Comparison of ENCODE assay signal across 11 cellular contexts in the genomic region with DNA sequence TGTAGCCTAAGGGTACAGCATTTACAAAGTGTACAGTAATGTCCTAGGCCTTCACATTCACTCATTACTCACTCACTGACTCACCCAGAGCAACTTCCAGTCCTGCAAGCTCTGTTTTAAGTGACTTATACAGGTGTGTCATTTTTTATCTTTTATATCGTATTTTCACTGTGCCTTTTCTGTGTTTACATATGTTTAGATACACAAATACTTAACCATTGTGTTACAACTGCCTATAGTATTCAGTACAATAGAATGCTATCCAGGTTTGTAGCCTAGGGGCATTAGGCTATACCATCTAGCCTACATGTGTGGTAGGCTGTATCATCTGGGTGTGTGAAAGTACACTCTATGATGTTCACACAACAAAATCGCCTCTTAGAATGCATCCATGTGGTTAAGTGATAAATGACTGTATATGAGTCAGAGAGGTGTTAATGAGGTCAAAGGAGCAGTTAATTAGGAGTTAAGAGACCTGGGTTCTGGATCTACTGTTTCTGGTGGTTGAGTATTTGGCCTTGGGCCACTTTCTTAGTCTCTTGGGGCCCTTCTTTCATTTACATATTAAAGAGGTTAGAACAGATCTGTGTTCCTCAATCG.
A peak's percentile ranks its signal among the peaks of the same experiment; 100 is the strongest.
DNase-seq lines count a peak whose midpoint lies in the region; ATAC-seq, FAIRE-seq and TF ChIP-seq lines count a peak whose summit lies in the region.
"Had no signal": no experiment of that assay in that cellular context is flagged by ENCODE, and none has a peak within 500 bp of the region (broad histone marks: within the 10 kb centered on the region; RNA-seq: fewer than 3 reads in every experiment).

No MANE protein-coding gene starts in this region.

- intact Hi-C loops in activated CD4-positive, alpha-beta T cell treated with anti-CD3 and anti-CD28 coated beads for 36 hours (cut with DNase I, micrococcal nuclease), result no loop called here

- H3K36me3 Mint-ChIP-seq in activated CD4-positive, alpha-beta T cell treated with anti-CD3 and anti-CD28 coated beads for 36 hours (ENCODE audit: low read depth), result no peaks in the 10 kb centered on the region
- H3K36me3 Mint-ChIP-seq in activated CD4-positive, alpha-beta T cell treated with anti-CD3 and anti-CD28 coated beads, Interleukin-2, amount 10 ng/mL, durations not matched to agents 7 days and 5 days (ENCODE audit: low read depth), result no peaks in the 10 kb centered on the region

- H3K27ac Mint-ChIP-seq in activated CD4-positive, alpha-beta T cell treated with anti-CD3 and anti-CD28 coated beads for 36 hours, result no peak overlapping the region
- no peak overlapping the region for H3K27ac Mint-ChIP-seq in activated CD4-positive, alpha-beta T cell treated with anti-CD3 and anti-CD28 coated beads, Interleukin-2, amount 10 ng/mL, durations not matched to agents 7 days and 5 days

- TF ChIP-seq CTCF in epithelial cell of proximal tubule (conservative IDR thresholded peaks at IDR 0.05; ENCODE audit: low read depth, low read length), result no peak

- DNase-seq in activated CD4-positive, alpha-beta T cell treated with anti-CD3 and anti-CD28 coated beads for 36 hours, result no peak
- no peak for DNase-seq in activated CD4-positive, alpha-beta T cell treated with anti-CD3 and anti-CD28 coated beads, Interleukin-2, amount 10 ng/mL, durations not matched to agents 7 days and 5 days
- peak; percentile 94 for DNase-seq in NCI-H345 (lab: John Stamatoyannopoulos, UW)
- DNase-seq in epithelial cell of proximal tubule (ENCODE audit: low read depth), result peak; percentile 88
- no peak for DNase-seq in urothelium cell line (ENCODE audit: low spot score)
- DNase-seq in mucosa of gallbladder (ENCODE audit: low spot score), result no peak
- DNase-seq in AG08396 (ENCODE audit: low spot score), result no peak
- DNase-seq: anterior cingulate cortex, BE2C, glutamatergic neuron had no signal

- CTCF ChIA-PET in activated CD4-positive, alpha-beta T cell treated with anti-CD3 and anti-CD28 coated beads for 36 hours (lab: Charles Lee), result interaction anchor here (0.6 kb wide), 1 partner anchor 178 kb away, joined by 3 read pairs; no protein-coding TSS in a partner anchor
- CTCF ChIA-PET in activated CD4-positive, alpha-beta T cell treated with anti-CD3 and anti-CD28 coated beads, Interleukin-2, amount 10 ng/mL, durations not matched to agents 7 days and 5 days (lab: Charles Lee), result no interaction called here

- peaks cover 4% of the 10 kb centered on the region for H3K27me3 Mint-ChIP-seq in activated CD4-positive, alpha-beta T cell treated with anti-CD3 and anti-CD28 coated beads for 36 hours
- no peaks in the 10 kb centered on the region for H3K27me3 Mint-ChIP-seq in activated CD4-positive, alpha-beta T cell treated with anti-CD3 and anti-CD28 coated beads, Interleukin-2, amount 10 ng/mL, durations not matched to agents 7 days and 5 days

- no peaks in the 10 kb centered on the region for H3K4me1 Mint-ChIP-seq in activated CD4-positive, alpha-beta T cell treated with anti-CD3 and anti-CD28 coated beads for 36 hours
- no peaks in the 10 kb centered on the region for H3K4me1 Mint-ChIP-seq in activated CD4-positive, alpha-beta T cell treated with anti-CD3 and anti-CD28 coated beads, Interleukin-2, amount 10 ng/mL, durations not matched to agents 7 days and 5 days

- H3K9me3 Mint-ChIP-seq in activated CD4-positive, alpha-beta T cell treated with anti-CD3 and anti-CD28 coated beads for 36 hours (ENCODE audit: low read depth), result no peaks in the 10 kb centered on the region
- no peaks in the 10 kb centered on the region for H3K9me3 Mint-ChIP-seq in activated CD4-positive, alpha-beta T cell treated with anti-CD3 and anti-CD28 coated beads, Interleukin-2, amount 10 ng/mL, durations not matched to agents 7 days and 5 days

- peak; percentile 55 for ATAC-seq in activated CD4-positive, alpha-beta T cell treated with anti-CD3 and anti-CD28 coated beads for 36 hours
- ATAC-seq in GM18517 (IDR thresholded peaks at IDR 0.05; ENCODE audit: unreplicated experiment), result no peak

- no peak overlapping the region for H3K4me3 Mint-ChIP-seq in activated CD4-positive, alpha-beta T cell treated with anti-CD3 and anti-CD28 coated beads for 36 hours
- H3K4me3 Mint-ChIP-seq in activated CD4-positive, alpha-beta T cell treated with anti-CD3 and anti-CD28 coated beads, Interleukin-2, amount 10 ng/mL, durations not matched to agents 7 days and 5 days, result no peak overlapping the region

- FAIRE-seq in urothelium cell line (lab: Jason Lieb, UNC), result peak; percentile 20

- H3K4me3 ChIP-seq in epithelial cell of proximal tubule (ENCODE audit: low read depth, low read length), result no peak overlapping the region

- POLR2A ChIA-PET in activated CD4-positive, alpha-beta T cell treated with anti-CD3 and anti-CD28 coated beads for 36 hours (lab: Charles Lee), result interaction anchor here (0.7 kb wide), 1 partner anchor 225 kb away, joined by 3 read pairs; no protein-coding TSS in a partner anchor
- POLR2A ChIA-PET in activated CD4-positive, alpha-beta T cell treated with anti-CD3 and anti-CD28 coated beads, Interleukin-2, amount 10 ng/mL, durations not matched to agents 7 days and 5 days (lab: Charles Lee), result no interaction called here

Comparison
In these comparisons a context has a peak if more than half of its experiments do, and no peak if none do; other contexts are left out.
1. DNase-seq: peak in NCI-H345 (single experiment) and epithelial cell of proximal tubule (single experiment); none in activated CD4-positive, alpha-beta T cell treated with anti-CD3 and anti-CD28 coated beads for 36 hours (single experiment), activated CD4-positive, alpha-beta T cell treated with anti-CD3 and anti-CD28 coated beads, Interleukin-2, amount 10 ng/mL, durations not matched to agents 7 days and 5 days (single experiment), urothelium cell line (single experiment), mucosa of gallbladder (single experiment) and AG08396 (single experiment).